In the genomic region with DNA sequence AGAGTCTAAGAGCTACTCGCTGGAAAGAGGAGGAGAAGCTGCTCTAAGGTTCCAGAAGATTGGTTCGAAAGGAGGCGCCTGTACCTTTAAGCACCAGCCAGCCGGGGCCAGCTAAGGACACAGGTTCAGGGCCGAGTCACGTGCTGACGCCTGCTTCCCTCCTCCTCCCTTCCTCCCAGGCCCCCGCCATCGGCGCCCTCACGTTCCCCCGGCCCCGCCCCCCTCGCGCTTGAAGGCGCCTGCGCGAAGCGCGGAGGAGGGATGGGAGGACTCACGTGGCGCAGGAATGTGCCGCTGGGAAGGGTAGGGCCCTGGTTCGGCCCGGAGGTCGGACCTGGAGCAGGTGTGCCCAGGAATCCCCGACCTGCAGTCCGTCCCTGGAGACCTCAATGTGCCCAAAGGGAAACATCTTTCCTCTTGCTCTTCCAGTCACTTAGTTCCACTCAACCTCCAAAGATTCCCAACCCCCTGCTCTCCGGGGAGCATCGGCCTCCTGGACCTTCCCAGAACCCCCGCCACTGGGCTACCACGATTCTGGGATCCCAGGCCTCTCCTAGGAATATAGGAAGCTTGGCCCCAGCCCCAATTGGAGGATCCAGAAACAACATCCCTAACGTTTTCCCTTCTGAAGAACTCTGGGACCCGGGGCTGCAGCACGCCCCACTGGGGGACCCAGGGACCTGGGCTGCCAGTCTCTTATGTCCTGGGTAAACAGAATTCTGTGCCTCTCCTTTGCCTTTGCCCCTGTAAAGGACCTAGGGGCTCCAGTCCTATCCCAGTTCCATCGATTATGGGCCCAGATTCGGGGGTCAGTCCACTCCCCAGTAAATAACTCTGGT, we compare ENCODE assay signal across 1 cellular context.
TF ChIP-seq lines count a peak whose summit lies in the region.

No MANE protein-coding gene starts in this region.

TF ChIP-seq in HepG2, 621 proteins besides CTCF, POLR2A, EP300 and RAD21 (continued from another document and continues in another):
- TF ChIP-seq ZNF225 (CRISPR knock-in tag; IDR thresholded peaks at IDR 0.05) (no peak), KMT2A (CRISPR knock-in tag; IDR thresholded peaks at IDR 0.05) (no peak; the same call in 1 of the 2 replicates), ZNF775 (CRISPR knock-in tag; IDR thresholded peaks at IDR 0.05; ENCODE audit: borderline replicate concordance) (no peak), ZNF766 (CRISPR knock-in tag; IDR thresholded peaks at IDR 0.05; ENCODE audit: borderline replicate concordance) (peak; percentile 30; the same call in 1 of the 2 replicates), NFYC (CRISPR knock-in tag; IDR thresholded peaks at IDR 0.05) (peak; percentile 41; the same call in 1 of the 2 replicates), MAFG (CRISPR knock-in tag; IDR thresholded peaks at IDR 0.05) (no peak), KDM3A (CRISPR knock-in tag; IDR thresholded peaks at IDR 0.05; ENCODE audit: low read depth) (peak; percentile 76), ZNF674 (CRISPR knock-in tag; IDR thresholded peaks at IDR 0.05; ENCODE audit: low read depth) (no peak), NR2C2 (CRISPR knock-in tag; IDR thresholded peaks at IDR 0.05; ENCODE audit: borderline replicate concordance) (peak; percentile 64), STAG1 (CRISPR knock-in tag; IDR thresholded peaks at IDR 0.05) (no peak), ZKSCAN5 (CRISPR knock-in tag; IDR thresholded peaks at IDR 0.05) (no peak), CBFB (CRISPR knock-in tag; IDR thresholded peaks at IDR 0.05) (no peak), ZNF562 (CRISPR knock-in tag; IDR thresholded peaks at IDR 0.05; ENCODE audit: borderline replicate concordance) (no peak), ZNF510 (CRISPR knock-in tag; IDR thresholded peaks at IDR 0.05; ENCODE audit: low read depth) (no peak), ZNF781 (CRISPR knock-in tag; IDR thresholded peaks at IDR 0.05; ENCODE audit: borderline replicate concordance, not compliant biosample characterization) (no peak), SALL2 (CRISPR knock-in tag; IDR thresholded peaks at IDR 0.05) (peak; percentile 47; the same call in 1 of the 2 replicates), SOX13 (IDR thresholded peaks at IDR 0.05) (no peak), SOX13 (CRISPR knock-in tag; conservative IDR thresholded peaks at IDR 0.05 in 1 of 2, IDR thresholded peaks at IDR 0.05 in 1 of 2) (peak in 1 of 2 experiments; percentile 54; a peak in 1 of 4 replicates), ZNF256 (CRISPR knock-in tag; conservative IDR thresholded peaks at IDR 0.05) (no peak), HNRNPL (IDR thresholded peaks at IDR 0.05; ENCODE audit: low read depth, low read length) (no peak), ZNF713 (CRISPR knock-in tag; IDR thresholded peaks at IDR 0.05) (no peak), ZNF224 (CRISPR knock-in tag; IDR thresholded peaks at IDR 0.05) (no peak), ZNF496 (CRISPR knock-in tag; IDR thresholded peaks at IDR 0.05; ENCODE audit: insufficient replicate concordance) (no peak), MAFK (conservative IDR thresholded peaks at IDR 0.05 in 1 of 2, IDR thresholded peaks at IDR 0.05 in 1 of 2; ENCODE audit: low read length in 2 of 2) (no peak), ATF7 (IDR thresholded peaks at IDR 0.05) (no peak), ATF7 (CRISPR knock-in tag; IDR thresholded peaks at IDR 0.05) (no peak)
- TF ChIP-seq, protein P1, sequence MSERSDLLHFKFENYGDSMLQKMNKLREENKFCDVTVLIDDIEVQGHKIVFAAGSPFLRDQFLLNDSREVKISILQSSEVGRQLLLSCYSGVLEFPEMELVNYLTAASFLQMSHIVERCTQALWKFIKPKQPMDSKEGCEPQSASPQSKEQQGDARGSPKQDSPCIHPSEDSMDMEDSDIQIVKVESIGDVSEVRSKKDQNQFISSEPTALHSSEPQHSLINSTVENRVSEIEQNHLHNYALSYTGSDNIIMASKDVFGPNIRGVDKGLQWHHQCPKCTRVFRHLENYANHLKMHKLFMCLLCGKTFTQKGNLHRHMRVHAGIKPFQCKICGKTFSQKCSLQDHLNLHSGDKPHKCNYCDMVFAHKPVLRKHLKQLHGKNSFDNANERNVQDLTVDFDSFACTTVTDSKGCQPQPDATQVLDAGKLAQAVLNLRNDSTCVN (CRISPR knock-in tag; IDR thresholded peaks at IDR 0.05; ENCODE audit: borderline replicate concordance): no peak; the same call in 1 of the 2 replicates
- TF ChIP-seq, protein P2, sequence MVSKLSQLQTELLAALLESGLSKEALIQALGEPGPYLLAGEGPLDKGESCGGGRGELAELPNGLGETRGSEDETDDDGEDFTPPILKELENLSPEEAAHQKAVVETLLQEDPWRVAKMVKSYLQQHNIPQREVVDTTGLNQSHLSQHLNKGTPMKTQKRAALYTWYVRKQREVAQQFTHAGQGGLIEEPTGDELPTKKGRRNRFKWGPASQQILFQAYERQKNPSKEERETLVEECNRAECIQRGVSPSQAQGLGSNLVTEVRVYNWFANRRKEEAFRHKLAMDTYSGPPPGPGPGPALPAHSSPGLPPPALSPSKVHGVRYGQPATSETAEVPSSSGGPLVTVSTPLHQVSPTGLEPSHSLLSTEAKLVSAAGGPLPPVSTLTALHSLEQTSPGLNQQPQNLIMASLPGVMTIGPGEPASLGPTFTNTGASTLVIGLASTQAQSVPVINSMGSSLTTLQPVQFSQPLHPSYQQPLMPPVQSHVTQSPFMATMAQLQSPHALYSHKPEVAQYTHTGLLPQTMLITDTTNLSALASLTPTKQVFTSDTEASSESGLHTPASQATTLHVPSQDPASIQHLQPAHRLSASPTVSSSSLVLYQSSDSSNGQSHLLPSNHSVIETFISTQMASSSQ (IDR thresholded peaks at IDR 0.05; ENCODE audit: low read depth): no peak
- TF ChIP-seq, protein P2 (CRISPR knock-in tag; IDR thresholded peaks at IDR 0.05; ENCODE audit: borderline replicate concordance): peak; percentile 59; the same call in 1 of the 2 replicates
- TF ChIP-seq, protein P3, sequence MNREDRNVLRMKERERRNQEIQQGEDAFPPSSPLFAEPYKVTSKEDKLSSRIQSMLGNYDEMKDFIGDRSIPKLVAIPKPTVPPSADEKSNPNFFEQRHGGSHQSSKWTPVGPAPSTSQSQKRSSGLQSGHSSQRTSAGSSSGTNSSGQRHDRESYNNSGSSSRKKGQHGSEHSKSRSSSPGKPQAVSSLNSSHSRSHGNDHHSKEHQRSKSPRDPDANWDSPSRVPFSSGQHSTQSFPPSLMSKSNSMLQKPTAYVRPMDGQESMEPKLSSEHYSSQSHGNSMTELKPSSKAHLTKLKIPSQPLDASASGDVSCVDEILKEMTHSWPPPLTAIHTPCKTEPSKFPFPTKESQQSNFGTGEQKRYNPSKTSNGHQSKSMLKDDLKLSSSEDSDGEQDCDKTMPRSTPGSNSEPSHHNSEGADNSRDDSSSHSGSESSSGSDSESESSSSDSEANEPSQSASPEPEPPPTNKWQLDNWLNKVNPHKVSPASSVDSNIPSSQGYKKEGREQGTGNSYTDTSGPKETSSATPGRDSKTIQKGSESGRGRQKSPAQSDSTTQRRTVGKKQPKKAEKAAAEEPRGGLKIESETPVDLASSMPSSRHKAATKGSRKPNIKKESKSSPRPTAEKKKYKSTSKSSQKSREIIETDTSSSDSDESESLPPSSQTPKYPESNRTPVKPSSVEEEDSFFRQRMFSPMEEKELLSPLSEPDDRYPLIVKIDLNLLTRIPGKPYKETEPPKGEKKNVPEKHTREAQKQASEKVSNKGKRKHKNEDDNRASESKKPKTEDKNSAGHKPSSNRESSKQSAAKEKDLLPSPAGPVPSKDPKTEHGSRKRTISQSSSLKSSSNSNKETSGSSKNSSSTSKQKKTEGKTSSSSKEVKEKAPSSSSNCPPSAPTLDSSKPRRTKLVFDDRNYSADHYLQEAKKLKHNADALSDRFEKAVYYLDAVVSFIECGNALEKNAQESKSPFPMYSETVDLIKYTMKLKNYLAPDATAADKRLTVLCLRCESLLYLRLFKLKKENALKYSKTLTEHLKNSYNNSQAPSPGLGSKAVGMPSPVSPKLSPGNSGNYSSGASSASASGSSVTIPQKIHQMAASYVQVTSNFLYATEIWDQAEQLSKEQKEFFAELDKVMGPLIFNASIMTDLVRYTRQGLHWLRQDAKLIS (CRISPR knock-in tag; IDR thresholded peaks at IDR 0.05): no peak
- TF ChIP-seq, protein P4, sequence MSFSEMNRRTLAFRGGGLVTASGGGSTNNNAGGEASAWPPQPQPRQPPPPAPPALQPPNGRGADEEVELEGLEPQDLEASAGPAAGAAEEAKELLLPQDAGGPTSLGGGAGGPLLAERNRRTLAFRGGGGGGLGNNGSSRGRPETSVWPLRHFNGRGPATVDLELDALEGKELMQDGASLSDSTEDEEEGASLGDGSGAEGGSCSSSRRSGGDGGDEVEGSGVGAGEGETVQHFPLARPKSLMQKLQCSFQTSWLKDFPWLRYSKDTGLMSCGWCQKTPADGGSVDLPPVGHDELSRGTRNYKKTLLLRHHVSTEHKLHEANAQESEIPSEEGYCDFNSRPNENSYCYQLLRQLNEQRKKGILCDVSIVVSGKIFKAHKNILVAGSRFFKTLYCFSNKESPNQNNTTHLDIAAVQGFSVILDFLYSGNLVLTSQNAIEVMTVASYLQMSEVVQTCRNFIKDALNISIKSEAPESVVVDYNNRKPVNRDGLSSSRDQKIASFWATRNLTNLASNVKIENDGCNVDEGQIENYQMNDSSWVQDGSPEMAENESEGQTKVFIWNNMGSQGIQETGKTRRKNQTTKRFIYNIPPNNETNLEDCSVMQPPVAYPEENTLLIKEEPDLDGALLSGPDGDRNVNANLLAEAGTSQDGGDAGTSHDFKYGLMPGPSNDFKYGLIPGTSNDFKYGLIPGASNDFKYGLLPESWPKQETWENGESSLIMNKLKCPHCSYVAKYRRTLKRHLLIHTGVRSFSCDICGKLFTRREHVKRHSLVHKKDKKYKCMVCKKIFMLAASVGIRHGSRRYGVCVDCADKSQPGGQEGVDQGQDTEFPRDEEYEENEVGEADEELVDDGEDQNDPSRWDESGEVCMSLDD (CRISPR knock-in tag; IDR thresholded peaks at IDR 0.05; ENCODE audit: borderline replicate concordance): no peak
- TF ChIP-seq, protein P5, sequence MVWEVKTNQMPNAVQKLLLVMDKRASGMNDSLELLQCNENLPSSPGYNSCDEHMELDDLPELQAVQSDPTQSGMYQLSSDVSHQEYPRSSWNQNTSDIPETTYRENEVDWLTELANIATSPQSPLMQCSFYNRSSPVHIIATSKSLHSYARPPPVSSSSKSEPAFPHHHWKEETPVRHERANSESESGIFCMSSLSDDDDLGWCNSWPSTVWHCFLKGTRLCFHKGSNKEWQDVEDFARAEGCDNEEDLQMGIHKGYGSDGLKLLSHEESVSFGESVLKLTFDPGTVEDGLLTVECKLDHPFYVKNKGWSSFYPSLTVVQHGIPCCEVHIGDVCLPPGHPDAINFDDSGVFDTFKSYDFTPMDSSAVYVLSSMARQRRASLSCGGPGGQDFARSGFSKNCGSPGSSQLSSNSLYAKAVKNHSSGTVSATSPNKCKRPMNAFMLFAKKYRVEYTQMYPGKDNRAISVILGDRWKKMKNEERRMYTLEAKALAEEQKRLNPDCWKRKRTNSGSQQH (CRISPR knock-in tag; IDR thresholded peaks at IDR 0.05; ENCODE audit: low read depth): no peak
- TF ChIP-seq, protein P6, sequence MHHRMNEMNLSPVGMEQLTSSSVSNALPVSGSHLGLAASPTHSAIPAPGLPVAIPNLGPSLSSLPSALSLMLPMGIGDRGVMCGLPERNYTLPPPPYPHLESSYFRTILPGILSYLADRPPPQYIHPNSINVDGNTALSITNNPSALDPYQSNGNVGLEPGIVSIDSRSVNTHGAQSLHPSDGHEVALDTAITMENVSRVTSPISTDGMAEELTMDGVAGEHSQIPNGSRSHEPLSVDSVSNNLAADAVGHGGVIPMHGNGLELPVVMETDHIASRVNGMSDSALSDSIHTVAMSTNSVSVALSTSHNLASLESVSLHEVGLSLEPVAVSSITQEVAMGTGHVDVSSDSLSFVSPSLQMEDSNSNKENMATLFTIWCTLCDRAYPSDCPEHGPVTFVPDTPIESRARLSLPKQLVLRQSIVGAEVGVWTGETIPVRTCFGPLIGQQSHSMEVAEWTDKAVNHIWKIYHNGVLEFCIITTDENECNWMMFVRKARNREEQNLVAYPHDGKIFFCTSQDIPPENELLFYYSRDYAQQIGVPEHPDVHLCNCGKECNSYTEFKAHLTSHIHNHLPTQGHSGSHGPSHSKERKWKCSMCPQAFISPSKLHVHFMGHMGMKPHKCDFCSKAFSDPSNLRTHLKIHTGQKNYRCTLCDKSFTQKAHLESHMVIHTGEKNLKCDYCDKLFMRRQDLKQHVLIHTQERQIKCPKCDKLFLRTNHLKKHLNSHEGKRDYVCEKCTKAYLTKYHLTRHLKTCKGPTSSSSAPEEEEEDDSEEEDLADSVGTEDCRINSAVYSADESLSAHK (CRISPR knock-in tag; IDR thresholded peaks at IDR 0.05; ENCODE audit: borderline replicate concordance): no peak
- TF ChIP-seq, protein P7, sequence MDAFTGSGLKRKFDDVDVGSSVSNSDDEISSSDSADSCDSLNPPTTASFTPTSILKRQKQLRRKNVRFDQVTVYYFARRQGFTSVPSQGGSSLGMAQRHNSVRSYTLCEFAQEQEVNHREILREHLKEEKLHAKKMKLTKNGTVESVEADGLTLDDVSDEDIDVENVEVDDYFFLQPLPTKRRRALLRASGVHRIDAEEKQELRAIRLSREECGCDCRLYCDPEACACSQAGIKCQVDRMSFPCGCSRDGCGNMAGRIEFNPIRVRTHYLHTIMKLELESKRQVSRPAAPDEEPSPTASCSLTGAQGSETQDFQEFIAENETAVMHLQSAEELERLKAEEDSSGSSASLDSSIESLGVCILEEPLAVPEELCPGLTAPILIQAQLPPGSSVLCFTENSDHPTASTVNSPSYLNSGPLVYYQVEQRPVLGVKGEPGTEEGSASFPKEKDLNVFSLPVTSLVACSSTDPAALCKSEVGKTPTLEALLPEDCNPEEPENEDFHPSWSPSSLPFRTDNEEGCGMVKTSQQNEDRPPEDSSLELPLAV (CRISPR knock-in tag; conservative IDR thresholded peaks at IDR 0.05; ENCODE audit: low read depth): no peak
- TF ChIP-seq, protein P8, sequence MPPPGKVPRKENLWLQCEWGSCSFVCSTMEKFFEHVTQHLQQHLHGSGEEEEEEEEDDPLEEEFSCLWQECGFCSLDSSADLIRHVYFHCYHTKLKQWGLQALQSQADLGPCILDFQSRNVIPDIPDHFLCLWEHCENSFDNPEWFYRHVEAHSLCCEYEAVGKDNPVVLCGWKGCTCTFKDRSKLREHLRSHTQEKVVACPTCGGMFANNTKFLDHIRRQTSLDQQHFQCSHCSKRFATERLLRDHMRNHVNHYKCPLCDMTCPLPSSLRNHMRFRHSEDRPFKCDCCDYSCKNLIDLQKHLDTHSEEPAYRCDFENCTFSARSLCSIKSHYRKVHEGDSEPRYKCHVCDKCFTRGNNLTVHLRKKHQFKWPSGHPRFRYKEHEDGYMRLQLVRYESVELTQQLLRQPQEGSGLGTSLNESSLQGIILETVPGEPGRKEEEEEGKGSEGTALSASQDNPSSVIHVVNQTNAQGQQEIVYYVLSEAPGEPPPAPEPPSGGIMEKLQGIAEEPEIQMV (CRISPR knock-in tag; IDR thresholded peaks at IDR 0.05; ENCODE audit: low read depth): peak; percentile 57; the same call in 1 of the 2 replicates
